17 cellular contexts compared by ENCODE assay signal in the genomic region with DNA sequence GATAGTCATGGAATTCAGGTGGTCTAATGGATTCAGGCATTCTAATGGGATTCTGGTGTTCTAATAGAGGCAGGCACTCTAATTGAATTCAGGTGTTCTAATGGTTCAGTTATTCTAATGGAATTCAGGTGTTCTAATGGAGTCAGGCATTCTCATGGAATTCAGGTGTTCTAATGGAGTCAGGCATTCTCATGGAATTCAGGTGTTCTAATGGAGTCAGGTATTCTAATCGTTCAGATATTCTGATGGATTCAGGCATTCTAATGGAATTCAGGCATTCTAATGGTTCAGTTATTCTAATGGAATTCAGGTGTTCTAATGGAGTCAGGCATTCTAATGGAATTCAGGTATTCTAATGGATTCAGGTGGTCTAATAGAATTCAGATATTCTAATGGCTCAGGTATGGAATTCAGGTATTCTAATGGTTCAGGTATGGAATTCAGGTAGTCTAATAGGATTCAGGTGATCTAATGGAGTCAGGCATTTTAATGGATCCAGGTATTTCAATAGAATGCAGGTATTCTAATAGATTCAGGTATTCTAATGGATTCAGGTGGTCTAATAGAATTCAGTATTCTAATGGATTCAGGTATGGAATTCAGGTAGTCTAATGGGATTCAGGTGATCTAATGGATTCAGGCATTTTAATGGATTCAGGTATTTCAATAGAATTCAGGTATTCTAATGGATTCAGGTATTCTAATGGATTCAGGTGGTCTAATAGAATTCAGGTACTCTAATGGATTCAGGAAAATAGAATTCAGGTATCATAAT. TPM values are rescaled to one million over a fixed set of nuclear protein-coding genes. Genes with fewer than 3 reads are reported as not detected.
DNase-seq lines count a peak whose midpoint lies in the region; ATAC-seq and TF ChIP-seq lines count a peak whose summit lies in the region.
"Had no signal": no experiment of that assay in that cellular context is flagged by ENCODE, and none has a peak within 500 bp of the region (broad histone marks: within the 10 kb centered on the region; RNA-seq: fewer than 3 reads in every experiment).

No MANE protein-coding gene starts in this region.

- peaks cover 13% of the 10 kb centered on the region for H3K9me3 Mint-ChIP-seq in WTC11
- H3K9me3 Mint-ChIP-seq: CD4-positive, alpha-beta T cell had no signal

- no peaks in the 10 kb centered on the region for H3K27me3 ChIP-seq in BLaER1
- peaks cover 5 to 15% (median 14%) of the 10 kb centered on the region in 3 donors for H3K27me3 ChIP-seq in gastrocnemius medialis
- peaks cover 9% of the 10 kb centered on the region for H3K27me3 ChIP-seq in lower lobe of right lung (ENCODE audit: low read depth)

- no peak overlapping the region for H3K9ac ChIP-seq in BLaER1

- peaks cover 35% of the 10 kb centered on the region for H3K4me1 Mint-ChIP-seq in WTC11

- no peak for TF ChIP-seq POLR2A in gastrocnemius medialis (IDR thresholded peaks at IDR 0.05)

- H3K27ac Mint-ChIP-seq in WTC11, result peak overlapping the region; percentile 95
- H3K27ac Mint-ChIP-seq: CD4-positive, alpha-beta T cell had no signal

- H3K27me3 Mint-ChIP-seq in WTC11 (ENCODE audit: low read depth), result no peaks in the 10 kb centered on the region; the same call in 1 of the 2 replicates

- H4K20me1 ChIP-seq in BLaER1, result peaks cover 4% of the 10 kb centered on the region; the same call in 1 of the 2 replicates

- no peak overlapping the region for H3K27ac ChIP-seq in BLaER1
- H3K27ac ChIP-seq in HEK293 (ENCODE audit: extremely low read depth, low read depth, low read length), result no peak overlapping the region
- H3K27ac ChIP-seq in gastrocnemius medialis, result no peak overlapping the region
- no peak overlapping the region for H3K27ac ChIP-seq in lower lobe of right lung
- H3K27ac ChIP-seq: 22Rv1, A549, C4-2B had no signal

- H3K36me3 ChIP-seq in BLaER1 (no peaks in the 10 kb centered on the region), HEK293 (ENCODE audit: control insufficient read depth in 2 of 2, insufficient read depth in 1 of 2, low read length in 2 of 2) (no peaks in the 10 kb centered on the region), gastrocnemius medialis (no peaks in the 10 kb centered on the region), lower lobe of right lung (no peaks in the 10 kb centered on the region)

- H3K4me3 Mint-ChIP-seq in WTC11, result no peak overlapping the region
- H3K4me3 Mint-ChIP-seq: CD4-positive, alpha-beta T cell had no signal

- TF ChIP-seq CTCF in HEK293 (tag by site-specific recombination; IDR thresholded peaks at IDR 0.05) (no peak), WTC11 (IDR thresholded peaks at IDR 0.05) (no peak), gastrocnemius medialis (IDR thresholded peaks at IDR 0.05 in 4 of 5, conservative IDR thresholded peaks at IDR 0.05 in 1 of 5) (no peak), lower lobe of right lung (IDR thresholded peaks at IDR 0.05) (no peak)

- H3K4me1 ChIP-seq in BLaER1 (peaks cover 41% of the 10 kb centered on the region), HEK293 (ENCODE audit: control insufficient read depth, insufficient read depth, low read length) (no peaks in the 10 kb centered on the region), gastrocnemius medialis (no peaks in the 10 kb centered on the region), lower lobe of right lung (no peaks in the 10 kb centered on the region)
- H3K4me1 ChIP-seq: A549 had no signal

- no peak for DNase-seq in WTC11 (ENCODE audit: low spot score)
- DNase-seq in kidney tubule cell (ENCODE audit: low spot score), result peak; percentile 30
- no peak for DNase-seq in gastrocnemius medialis
- no peak for DNase-seq in lower lobe of right lung
- DNase-seq: CD4-positive, alpha-beta T cell; DMS153; DMS79 treated with DMSO at 0.1 percent for 48 hours; GF-D8; IMR-90 had no signal

- intact Hi-C loops in gastrocnemius medialis (cut with DNase I; ENCODE audit: low total_unique reads), result no loop called here
- intact Hi-C loops in lower lobe of right lung (cut with DNase I), result no loop called here

- H3K4me3 ChIP-seq in BLaER1, result no peak overlapping the region
- H3K4me3 ChIP-seq in HEK293 (ENCODE audit: low read depth, low read length), result no peak overlapping the region
- no peak overlapping the region for H3K4me3 ChIP-seq in gastrocnemius medialis
- no peak overlapping the region for H3K4me3 ChIP-seq in lower lobe of right lung
- H3K4me3 ChIP-seq: A549, K562 had no signal

- ATAC-seq in WTC11 (peak; percentile 70), gastrocnemius medialis (no peak), HG02840 (IDR thresholded peaks at IDR 0.05; ENCODE audit: low FRiP score, unreplicated experiment) (no peak), lower lobe of right lung (no peak)
- ATAC-seq: A549, HCT116, K562 had no signal

- CTCF ChIA-PET in HEK293 (lab: Yijun Ruan, JAX) (no interaction called here), WTC11 (lab: Charles Lee) (no interaction called here)

- H3K36me3 Mint-ChIP-seq in WTC11, result peaks cover 3% of the 10 kb centered on the region; the same call in 1 of the 2 replicates

- in situ Hi-C loops in gastrocnemius medialis (cut with MboI; ENCODE audit: low sequenced_read_pairs in 4 of 4), result no loop called here

- peaks cover under 1% of the 10 kb centered on the region for H3K9me3 ChIP-seq in BLaER1
- no peaks in the 10 kb centered on the region for H3K9me3 ChIP-seq in HEK293 (ENCODE audit: control insufficient read depth, insufficient read depth, low read depth, low read length)
- no peaks in the 10 kb centered on the region for H3K9me3 ChIP-seq in gastrocnemius medialis
- H3K9me3 ChIP-seq in lower lobe of right lung, result no peaks in the 10 kb centered on the region
- H3K9me3 ChIP-seq: A549 had no signal

- H3K4me2 ChIP-seq in BLaER1, result peak overlapping the region; percentile 66; the same call in 1 of the 2 replicates
- H3K4me2 ChIP-seq: A549 had no signal

- POLR2A ChIA-PET in HEK293 (lab: Yijun Ruan, JAX), result no interaction called here
- POLR2A ChIA-PET in WTC11 (lab: Charles Lee), result no interaction called here

TF ChIP-seq in HEK293, 187 proteins besides CTCF, POLR2A, EP300 and RAD21:
- peak; percentile 49 for TF ChIP-seq ZBTB17 (tag by site-specific recombination; IDR thresholded peaks at IDR 0.05)
- TF ChIP-seq, protein P1, sequence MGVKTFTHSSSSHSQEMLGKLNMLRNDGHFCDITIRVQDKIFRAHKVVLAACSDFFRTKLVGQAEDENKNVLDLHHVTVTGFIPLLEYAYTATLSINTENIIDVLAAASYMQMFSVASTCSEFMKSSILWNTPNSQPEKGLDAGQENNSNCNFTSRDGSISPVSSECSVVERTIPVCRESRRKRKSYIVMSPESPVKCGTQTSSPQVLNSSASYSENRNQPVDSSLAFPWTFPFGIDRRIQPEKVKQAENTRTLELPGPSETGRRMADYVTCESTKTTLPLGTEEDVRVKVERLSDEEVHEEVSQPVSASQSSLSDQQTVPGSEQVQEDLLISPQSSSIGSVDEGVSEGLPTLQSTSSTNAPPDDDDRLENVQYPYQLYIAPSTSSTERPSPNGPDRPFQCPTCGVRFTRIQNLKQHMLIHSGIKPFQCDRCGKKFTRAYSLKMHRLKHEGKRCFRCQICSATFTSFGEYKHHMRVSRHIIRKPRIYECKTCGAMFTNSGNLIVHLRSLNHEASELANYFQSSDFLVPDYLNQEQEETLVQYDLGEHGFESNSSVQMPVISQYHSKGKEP (tag by site-specific recombination; IDR thresholded peaks at IDR 0.05), result no peak

TF ChIP-seq in WTC11, 78 proteins besides CTCF, POLR2A, EP300 and RAD21 (continues in another document):
- 0 out of 2 replicates have a peak, but pooled peaks have one; percentile 53 for TF ChIP-seq SMAD4 (CRISPR knock-in tag; IDR thresholded peaks at IDR 0.05)
- TF ChIP-seq JUN (CRISPR knock-in tag; IDR thresholded peaks at IDR 0.05), result peak; percentile 52
- TF ChIP-seq, protein P2, sequence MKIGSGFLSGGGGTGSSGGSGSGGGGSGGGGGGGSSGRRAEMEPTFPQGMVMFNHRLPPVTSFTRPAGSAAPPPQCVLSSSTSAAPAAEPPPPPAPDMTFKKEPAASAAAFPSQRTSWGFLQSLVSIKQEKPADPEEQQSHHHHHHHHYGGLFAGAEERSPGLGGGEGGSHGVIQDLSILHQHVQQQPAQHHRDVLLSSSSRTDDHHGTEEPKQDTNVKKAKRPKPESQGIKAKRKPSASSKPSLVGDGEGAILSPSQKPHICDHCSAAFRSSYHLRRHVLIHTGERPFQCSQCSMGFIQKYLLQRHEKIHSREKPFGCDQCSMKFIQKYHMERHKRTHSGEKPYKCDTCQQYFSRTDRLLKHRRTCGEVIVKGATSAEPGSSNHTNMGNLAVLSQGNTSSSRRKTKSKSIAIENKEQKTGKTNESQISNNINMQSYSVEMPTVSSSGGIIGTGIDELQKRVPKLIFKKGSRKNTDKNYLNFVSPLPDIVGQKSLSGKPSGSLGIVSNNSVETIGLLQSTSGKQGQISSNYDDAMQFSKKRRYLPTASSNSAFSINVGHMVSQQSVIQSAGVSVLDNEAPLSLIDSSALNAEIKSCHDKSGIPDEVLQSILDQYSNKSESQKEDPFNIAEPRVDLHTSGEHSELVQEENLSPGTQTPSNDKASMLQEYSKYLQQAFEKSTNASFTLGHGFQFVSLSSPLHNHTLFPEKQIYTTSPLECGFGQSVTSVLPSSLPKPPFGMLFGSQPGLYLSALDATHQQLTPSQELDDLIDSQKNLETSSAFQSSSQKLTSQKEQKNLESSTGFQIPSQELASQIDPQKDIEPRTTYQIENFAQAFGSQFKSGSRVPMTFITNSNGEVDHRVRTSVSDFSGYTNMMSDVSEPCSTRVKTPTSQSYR (CRISPR knock-in tag; IDR thresholded peaks at IDR 0.05), result no peak
- no peak for TF ChIP-seq NR2C2 (CRISPR knock-in tag; IDR thresholded peaks at IDR 0.05)
- peak; percentile 69; the same call in 1 of the 2 replicates for TF ChIP-seq TEAD4 (CRISPR knock-in tag; IDR thresholded peaks at IDR 0.05)
- TF ChIP-seq, protein P3, sequence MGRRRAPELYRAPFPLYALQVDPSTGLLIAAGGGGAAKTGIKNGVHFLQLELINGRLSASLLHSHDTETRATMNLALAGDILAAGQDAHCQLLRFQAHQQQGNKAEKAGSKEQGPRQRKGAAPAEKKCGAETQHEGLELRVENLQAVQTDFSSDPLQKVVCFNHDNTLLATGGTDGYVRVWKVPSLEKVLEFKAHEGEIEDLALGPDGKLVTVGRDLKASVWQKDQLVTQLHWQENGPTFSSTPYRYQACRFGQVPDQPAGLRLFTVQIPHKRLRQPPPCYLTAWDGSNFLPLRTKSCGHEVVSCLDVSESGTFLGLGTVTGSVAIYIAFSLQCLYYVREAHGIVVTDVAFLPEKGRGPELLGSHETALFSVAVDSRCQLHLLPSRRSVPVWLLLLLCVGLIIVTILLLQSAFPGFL (CRISPR knock-in tag; IDR thresholded peaks at IDR 0.05; ENCODE audit: borderline replicate concordance), result peak; percentile 47; the same call in 1 of the 2 replicates
- no peak for TF ChIP-seq FOXK1 (CRISPR knock-in tag; IDR thresholded peaks at IDR 0.05)

RNA-seq across cellular contexts. Expression of a gene that starts 22.0 kb away (rescaled TPM):
- 90.6 to 107 TPM (median 92.5 TPM) in 3 replicates for total RNA-seq in WTC11 (2021)
- under 1 TPM in 1 of 4 donors, not detected in 3; 0.07 TPM for total RNA-seq in gastrocnemius medialis
- total RNA-seq in lower lobe of right lung, result not detected
- total RNA-seq: CD4-positive, alpha-beta T cell; IMR-90; K562 had no signal

Comparison
In these comparisons a context has a peak if more than half of its experiments do, and no peak if none do; other contexts are left out.
1. RNA of a gene that starts 22.0 kb away (total RNA-seq): 90.6 to 107 TPM in WTC11; not detected in lower lobe of right lung (single experiment) and 0.07 TPM in gastrocnemius medialis; every median in the first group is over 10 times any median in the second.